ENCODE assay signal across 16 cellular contexts in the genomic region with DNA sequence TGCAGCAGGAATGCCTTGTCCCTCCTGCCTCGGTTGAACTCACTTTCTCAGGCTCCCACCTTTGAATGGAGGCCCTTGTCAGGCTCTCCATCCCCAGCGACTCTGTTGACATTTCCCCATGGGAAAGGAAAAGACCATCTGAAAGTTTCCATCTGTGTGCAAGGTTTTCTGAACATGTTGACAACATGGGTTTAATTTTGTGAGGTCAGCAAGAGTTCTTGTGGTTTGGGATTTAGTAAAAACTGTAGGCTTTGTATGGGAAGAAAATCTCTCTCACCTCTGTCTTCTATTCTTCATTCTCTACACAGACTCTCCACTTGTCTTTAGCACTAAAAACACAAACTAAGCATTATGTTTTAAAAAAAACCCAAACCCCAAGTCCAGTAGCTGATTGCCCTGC. TPM values are rescaled to one million over a fixed set of nuclear protein-coding genes. Genes with fewer than 3 reads are reported as not detected.
A peak's percentile ranks its signal among the peaks of the same experiment; 100 is the strongest.
DNase-seq lines count a peak whose midpoint lies in the region; ATAC-seq and TF ChIP-seq lines count a peak whose summit lies in the region.
"Had no signal": no experiment of that assay in that cellular context is flagged by ENCODE, and none has a peak within 500 bp of the region (broad histone marks: within the 10 kb centered on the region; RNA-seq: fewer than 3 reads in every experiment).

No MANE protein-coding gene starts in this region.

- H3K9me3 ChIP-seq in stomach = no peaks in the 10 kb centered on the region
- no peaks in the 10 kb centered on the region for H3K9me3 ChIP-seq in breast epithelium

- TF ChIP-seq EP300 in stomach (IDR thresholded peaks at IDR 0.05) = no peak

- TF ChIP-seq CTCF in fibroblast of villous mesenchyme (IDR thresholded peaks at IDR 0.05; ENCODE audit: insufficient read depth, low read depth, low read length) = no peak
- no peak for TF ChIP-seq CTCF in stomach (IDR thresholded peaks at IDR 0.05)
- no peak for TF ChIP-seq CTCF in breast epithelium (IDR thresholded peaks at IDR 0.05)

- no peak for TF ChIP-seq POLR2A in stomach (IDR thresholded peaks at IDR 0.05)
- no peak for TF ChIP-seq POLR2A in breast epithelium (IDR thresholded peaks at IDR 0.05)

- no peak overlapping the region for H3K27ac ChIP-seq in stomach
- H3K27ac ChIP-seq in breast epithelium = peak overlapping the region in 1 of 2 donors; percentile 19
- H3K27ac ChIP-seq: C4-2B had no signal

- H3K9me3 Mint-ChIP-seq in stimulated activated memory B cell treated with anti-CD40 and anti-IgM and Interleukin-4, amounts not matched to agents 10 μg/mL and 1 μg/mL and 100 μg/mL, for 72 hours = no peaks in the 10 kb centered on the region
- no peaks in the 10 kb centered on the region for H3K9me3 Mint-ChIP-seq in activated T-helper 1 cell treated with anti-CD3 and anti-CD28 coated beads, Interleukin-12 subunit alpha, Interleukin-12 subunit beta, Interleukin-2, Interleukin-4 antibody, amounts not matched to agents 30 ng/mL and 10 ng/mL and 1 ng/mL, durations not matched to agents 14 hours and 24 hours and 36 hours

- H3K4me1 ChIP-seq in stomach = peaks cover 0 to 8% (median 0%) of the 10 kb centered on the region in 4 donors
- H3K4me1 ChIP-seq in breast epithelium = no peaks in the 10 kb centered on the region

- H3K27ac Mint-ChIP-seq in stimulated activated memory B cell treated with anti-CD40 and anti-IgM and Interleukin-4, amounts not matched to agents 10 μg/mL and 1 μg/mL and 100 μg/mL, for 72 hours = peak overlapping the region; percentile 5
- H3K27ac Mint-ChIP-seq in activated T-helper 1 cell treated with anti-CD3 and anti-CD28 coated beads, Interleukin-12 subunit alpha, Interleukin-12 subunit beta, Interleukin-2, Interleukin-4 antibody, amounts not matched to agents 30 ng/mL and 10 ng/mL and 1 ng/mL, durations not matched to agents 14 hours and 24 hours and 36 hours = no peak overlapping the region

- no peaks in the 10 kb centered on the region for H3K36me3 Mint-ChIP-seq in stimulated activated memory B cell treated with anti-CD40 and anti-IgM and Interleukin-4, amounts not matched to agents 10 μg/mL and 1 μg/mL and 100 μg/mL, for 72 hours
- peaks cover 2% of the 10 kb centered on the region for H3K36me3 Mint-ChIP-seq in activated T-helper 1 cell treated with anti-CD3 and anti-CD28 coated beads, Interleukin-12 subunit alpha, Interleukin-12 subunit beta, Interleukin-2, Interleukin-4 antibody, amounts not matched to agents 30 ng/mL and 10 ng/mL and 1 ng/mL, durations not matched to agents 14 hours and 24 hours and 36 hours (ENCODE audit: low read depth)

- DNase-seq in EH (ENCODE audit: low read depth) (peak; percentile 15), amniotic epithelial cell (ENCODE audit: low read depth) (peak; percentile 61), fibroblast of villous mesenchyme (ENCODE audit: low read depth) (peak; percentile 81), stomach (no peak), breast epithelium (ENCODE audit: low spot score in 2 of 2) (no peak)
- DNase-seq in activated T-helper 1 cell treated with anti-CD3 and anti-CD28 coated beads, Interleukin-12 subunit alpha, Interleukin-12 subunit beta, Interleukin-2, Interleukin-4 antibody, amounts not matched to agents 30 ng/mL and 10 ng/mL and 1 ng/mL, durations not matched to agents 14 hours and 24 hours and 36 hours (ENCODE audit: low spot score) = no peak
- DNase-seq: Kasumi-1, NCI-H1105 treated with DMSO at 0.1 percent for 48 hours, NCI-H187, NCI-H446, NCI-H774 had no signal

- peaks cover 56% of the 10 kb centered on the region for H3K4me1 Mint-ChIP-seq in stimulated activated memory B cell treated with anti-CD40 and anti-IgM and Interleukin-4, amounts not matched to agents 10 μg/mL and 1 μg/mL and 100 μg/mL, for 72 hours
- H3K4me1 Mint-ChIP-seq in activated T-helper 1 cell treated with anti-CD3 and anti-CD28 coated beads, Interleukin-12 subunit alpha, Interleukin-12 subunit beta, Interleukin-2, Interleukin-4 antibody, amounts not matched to agents 30 ng/mL and 10 ng/mL and 1 ng/mL, durations not matched to agents 14 hours and 24 hours and 36 hours (ENCODE audit: low read depth) = peaks cover 14% of the 10 kb centered on the region

- H3K4me3 ChIP-seq in fibroblast of villous mesenchyme (ENCODE audit: low read depth, low read length) (no peak overlapping the region), stomach (no peak overlapping the region), breast epithelium (no peak overlapping the region)

- no peaks in the 10 kb centered on the region for H3K27me3 Mint-ChIP-seq in stimulated activated memory B cell treated with anti-CD40 and anti-IgM and Interleukin-4, amounts not matched to agents 10 μg/mL and 1 μg/mL and 100 μg/mL, for 72 hours
- H3K27me3 Mint-ChIP-seq in activated T-helper 1 cell treated with anti-CD3 and anti-CD28 coated beads, Interleukin-12 subunit alpha, Interleukin-12 subunit beta, Interleukin-2, Interleukin-4 antibody, amounts not matched to agents 30 ng/mL and 10 ng/mL and 1 ng/mL, durations not matched to agents 14 hours and 24 hours and 36 hours (ENCODE audit: insufficient read depth) = no peaks in the 10 kb centered on the region

- H3K36me3 ChIP-seq in stomach (no peaks in the 10 kb centered on the region), breast epithelium (no peaks in the 10 kb centered on the region)

- WGBS in stomach, 5 donors = 76 to 91% (median 81%) methylated on average over 2 of the region's 2 CpGs

- H3K27me3 ChIP-seq in stomach (no peaks in the 10 kb centered on the region), breast epithelium (peaks cover 0 to 10% of the 10 kb centered on the region in 2 donors)

- intact Hi-C loops in activated T-helper 1 cell treated with anti-CD3 and anti-CD28 coated beads, Interleukin-12 subunit alpha, Interleukin-12 subunit beta, Interleukin-2, Interleukin-4 antibody, amounts not matched to agents 30 ng/mL and 10 ng/mL and 1 ng/mL, durations not matched to agents 14 hours and 24 hours and 36 hours (cut with micrococcal nuclease) = no loop called here
- intact Hi-C loops in stomach (cut with DNase I; ENCODE audit: low total_unique reads) (no loop called here), breast epithelium (cut with DNase I; ENCODE audit: low total_unique reads) (no loop called here)

- ATAC-seq in stimulated activated memory B cell treated with anti-CD40 and anti-IgM and Interleukin-4, amounts not matched to agents 10 μg/mL and 1 μg/mL and 100 μg/mL, for 72 hours = no peak
- ATAC-seq: HCT116, Panc1, Right ventricle myocardium inferior had no signal

- no peak overlapping the region for H3K4me3 Mint-ChIP-seq in stimulated activated memory B cell treated with anti-CD40 and anti-IgM and Interleukin-4, amounts not matched to agents 10 μg/mL and 1 μg/mL and 100 μg/mL, for 72 hours
- H3K4me3 Mint-ChIP-seq in activated T-helper 1 cell treated with anti-CD3 and anti-CD28 coated beads, Interleukin-12 subunit alpha, Interleukin-12 subunit beta, Interleukin-2, Interleukin-4 antibody, amounts not matched to agents 30 ng/mL and 10 ng/mL and 1 ng/mL, durations not matched to agents 14 hours and 24 hours and 36 hours = no peak overlapping the region

RNA-seq across cellular contexts. Expression of a gene that starts 57.9 kb away (rescaled TPM):
- total RNA-seq in fibroblast of villous mesenchyme (28.0 and 30.7 TPM in 2 replicates), stomach (10 to 100 TPM in 4 of 5 donors, 1 to 10 TPM in 1; 6.1 to 53.1 (median 17.4) TPM), breast epithelium (10 to 100 TPM; 18.6 to 24.6 (median 20.0) TPM)
- total RNA-seq in activated T-helper 1 cell treated with anti-CD3 and anti-CD28 coated beads, Interleukin-12 subunit alpha, Interleukin-12 subunit beta, Interleukin-2, Interleukin-4 antibody, amounts not matched to agents 30 ng/mL and 10 ng/mL and 1 ng/mL, durations not matched to agents 14 hours and 24 hours and 36 hours = 24.0 and 29.2 TPM in 2 replicates
- polyA plus RNA-seq in stomach = 1 to 10 TPM; 4.7 to 7.0 (median 5.5) TPM

Comparison
In these comparisons a context has a peak if more than half of its experiments do, and no peak if none do; other contexts are left out.
1. DNase-seq: peak in EH (single experiment), amniotic epithelial cell (single experiment) and fibroblast of villous mesenchyme (single experiment); none in activated T-helper 1 cell treated with anti-CD3 and anti-CD28 coated beads, Interleukin-12 subunit alpha, Interleukin-12 subunit beta, Interleukin-2, Interleukin-4 antibody, amounts not matched to agents 30 ng/mL and 10 ng/mL and 1 ng/mL, durations not matched to agents 14 hours and 24 hours and 36 hours (single experiment), stomach (single experiment) and breast epithelium (0 of 2).